Comparison of ENCODE assay signal across 8 cellular contexts in genomic region chr13:20525601-20526544, GRCh38. TPM values are rescaled to one million over a fixed set of nuclear protein-coding genes. Genes with fewer than 3 reads are reported as not detected.
DNase-seq lines count a peak whose midpoint lies in the region; ATAC-seq, FAIRE-seq and TF ChIP-seq lines count a peak whose summit lies in the region.

CRYL1 (minus strand) TSS chr13:20525857; CDS start chr13:20525794, 63 bp downstream.

- peaks cover 12 to 17% of the 10 kb centered on the region in 2 donors for H3K4me1 ChIP-seq in kidney (ENCODE audit: control insufficient read depth in 1 of 2, insufficient read depth in 1 of 2, low read depth in 1 of 2, low read length in 2 of 2)

- no peak for TF ChIP-seq CTCF in kidney (IDR thresholded peaks at IDR 0.05; ENCODE audit: borderline replicate concordance, extremely low read depth, insufficient read depth)

- no peaks in the 10 kb centered on the region for H3K36me3 ChIP-seq in kidney (ENCODE audit: control insufficient read depth in 1 of 2, insufficient read depth in 2 of 2, low read length in 2 of 2)

- peak within 1 kb of the TSS; percentile 41 for H3K27ac Mint-ChIP-seq in central memory CD8-positive, alpha-beta T cell (ENCODE audit: low read depth)

- peaks cover 12% of the 10 kb centered on the region for H3K27me3 Mint-ChIP-seq in central memory CD8-positive, alpha-beta T cell

- DNase-seq in NCI-H1694 treated with DMSO at 0.1 percent for 48 hours (lab: John Stamatoyannopoulos, UW) (peak; percentile 58), NCI-H1694 (lab: John Stamatoyannopoulos, UW) (no peak), NCI-H2227 treated with DMSO at 0.1 percent for 48 hours (lab: John Stamatoyannopoulos, UW) (peak; percentile 29), kidney (peak; percentile 92)
- peak; percentile 25 to 44 for DNase-seq in central memory CD8-positive, alpha-beta T cell (ENCODE audit: low spot score in 2 of 2)
- DNase-seq in stimulated activated CD4-positive, alpha-beta T cell treated with anti-CD3 and anti-CD28 coated beads, Interleukin-15, amount 100 ng/mL, for 1 hour (ENCODE audit: low read depth in 1 of 2, low spot score in 1 of 2): peak; percentile 50 to 65

- peaks cover 21% of the 10 kb centered on the region for H3K4me1 Mint-ChIP-seq in central memory CD8-positive, alpha-beta T cell

- H3K9me3 ChIP-seq in kidney (ENCODE audit: control insufficient read depth in 1 of 2, low read length in 2 of 2): no peaks in the 10 kb centered on the region

- intact Hi-C loops in kidney (cut with DNase I): no loop called here

- peaks cover 2% of the 10 kb centered on the region for H3K36me3 Mint-ChIP-seq in central memory CD8-positive, alpha-beta T cell (ENCODE audit: insufficient read depth)

- no peaks in the 10 kb centered on the region for H3K9me3 Mint-ChIP-seq in central memory CD8-positive, alpha-beta T cell

- peak; percentile 86 for ATAC-seq in HG03039 (IDR thresholded peaks at IDR 0.05; ENCODE audit: unreplicated experiment)
- ATAC-seq in activated CD4-positive, CD25-positive, alpha-beta regulatory T cell treated with anti-CD3 and anti-CD28 coated beads, Interleukin-2, amount 50 U/mL, for 24 hours: peak; percentile 88 to 90
- ATAC-seq in central memory CD8-positive, alpha-beta T cell (replicated peaks; ENCODE audit: extremely low read depth, poor library complexity, severe bottlenecking): peak; percentile 85

- H3K4me3 Mint-ChIP-seq in central memory CD8-positive, alpha-beta T cell: peak within 1 kb of the TSS; percentile 74

- peak within 1 kb of the TSS; percentile 98 for H3K27ac ChIP-seq in kidney (ENCODE audit: low read depth in 2 of 2, low read length in 2 of 2)

- peak within 1 kb of the TSS; percentile 98 to 100 for H3K9ac ChIP-seq in kidney (ENCODE audit: low read length in 2 of 2)

- FAIRE-seq in kidney (lab: Jason Lieb, UNC): no peak

- H3K4me3 ChIP-seq in kidney (ENCODE audit: low read length in 2 of 2): peak within 1 kb of the TSS; percentile 96

RNA-seq across cellular contexts. Expression of gene CRYL1, which starts in this region (rescaled TPM):
- 130 TPM for total RNA-seq in kidney
- polyA plus RNA-seq in kidney (ENCODE audit: insufficient read depth, low read depth, low replicate concordance): 462 TPM
